ENCODE assay signal across 8 cellular contexts in the genomic region with DNA sequence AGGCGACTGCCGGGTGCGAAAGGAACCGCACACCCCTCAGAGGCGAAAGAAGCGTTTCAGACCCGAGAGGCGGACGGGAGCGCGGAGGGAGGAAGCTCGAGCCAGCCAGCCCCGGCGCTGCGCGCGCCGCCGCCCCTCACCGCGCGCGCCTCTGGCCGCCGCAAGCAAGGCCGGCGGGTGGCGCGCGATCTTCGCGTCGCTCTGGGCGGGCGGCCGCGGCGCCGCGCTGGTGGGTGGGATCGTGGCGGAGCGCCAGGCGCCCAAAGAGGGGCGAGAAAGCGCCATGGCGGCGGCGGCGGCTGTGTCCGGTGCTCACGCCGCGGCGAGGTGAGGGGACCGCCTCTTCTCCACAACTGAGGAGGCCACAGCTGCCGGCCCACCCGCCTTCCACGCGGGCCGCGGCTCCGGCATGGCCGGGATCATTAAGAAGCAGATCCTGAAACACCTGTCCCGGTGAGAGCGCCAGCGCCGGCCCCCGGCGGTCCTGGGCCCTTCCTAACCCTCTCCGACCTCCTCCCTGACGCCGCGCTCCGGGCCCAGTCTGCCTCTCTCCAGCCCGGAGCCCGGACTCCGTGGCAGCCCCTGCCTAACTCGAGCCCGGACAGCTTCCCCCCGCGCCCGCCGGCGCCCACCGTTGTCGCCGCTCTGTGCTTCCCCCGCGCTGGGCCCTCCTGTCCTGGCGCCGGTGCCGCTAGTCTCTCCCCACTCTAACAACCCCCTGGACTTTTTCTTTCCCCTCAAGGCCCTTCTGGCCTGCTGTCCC. TPM values are rescaled to one million over a fixed set of nuclear protein-coding genes. Genes with fewer than 3 reads are reported as not detected.
DNase-seq lines count a peak whose midpoint lies in the region; ATAC-seq and TF ChIP-seq lines count a peak whose summit lies in the region.

A gene with protein sequence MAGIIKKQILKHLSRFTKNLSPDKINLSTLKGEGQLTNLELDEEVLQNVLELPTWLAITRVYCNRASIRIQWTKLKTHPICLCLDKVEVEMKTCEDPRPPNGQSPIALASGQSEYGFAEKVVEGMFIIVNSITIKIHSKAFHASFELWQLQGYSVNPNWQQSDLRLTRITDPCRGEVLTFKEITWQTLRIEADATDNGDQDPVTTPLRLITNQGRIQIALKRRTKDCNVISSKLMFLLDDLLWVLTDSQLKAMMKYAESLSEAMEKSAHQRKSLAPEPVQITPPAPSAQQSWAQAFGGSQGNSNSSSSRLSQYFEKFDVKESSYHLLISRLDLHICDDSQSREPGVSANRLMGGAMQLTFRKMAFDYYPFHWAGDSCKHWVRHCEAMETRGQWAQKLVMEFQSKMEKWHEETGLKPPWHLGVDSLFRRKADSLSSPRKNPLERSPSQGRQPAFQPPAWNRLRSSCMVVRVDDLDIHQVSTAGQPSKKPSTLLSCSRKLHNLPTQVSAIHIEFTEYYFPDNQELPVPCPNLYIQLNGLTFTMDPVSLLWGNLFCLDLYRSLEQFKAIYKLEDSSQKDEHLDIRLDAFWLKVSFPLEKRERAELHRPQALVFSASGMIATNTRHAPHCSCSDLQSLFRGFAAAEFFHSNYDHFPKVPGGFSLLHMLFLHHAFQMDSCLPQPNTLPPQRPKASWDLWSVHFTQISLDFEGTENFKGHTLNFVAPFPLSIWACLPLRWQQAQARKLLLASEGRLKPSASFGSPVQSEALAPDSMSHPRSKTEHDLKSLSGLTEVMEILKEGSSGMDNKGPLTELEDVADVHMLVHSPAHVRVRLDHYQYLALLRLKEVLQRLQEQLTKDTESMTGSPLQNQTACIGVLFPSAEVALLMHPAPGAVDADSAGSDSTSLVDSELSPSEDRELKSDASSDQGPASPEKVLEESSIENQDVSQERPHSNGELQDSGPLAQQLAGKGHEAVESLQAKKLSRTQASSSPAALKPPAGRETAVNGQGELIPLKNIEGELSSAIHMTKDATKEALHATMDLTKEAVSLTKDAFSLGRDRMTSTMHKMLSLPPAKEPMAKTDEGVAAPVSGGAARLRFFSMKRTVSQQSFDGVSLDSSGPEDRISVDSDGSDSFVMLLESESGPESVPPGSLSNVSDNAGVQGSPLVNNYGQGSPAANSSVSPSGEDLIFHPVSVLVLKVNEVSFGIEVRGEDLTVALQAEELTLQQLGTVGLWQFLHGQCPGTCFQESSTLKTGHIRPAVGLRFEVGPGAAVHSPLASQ (N-terminal part only) (plus strand): TSS at position 242 of the 763 bp plus-strand sequence. CDS start 168 bp downstream, at position 410.

- H3K36me3 ChIP-seq in KOPT-K1 (ENCODE audit: insufficient read depth, low read length) (no peaks in the 10 kb centered on the region), neuron (ENCODE audit: insufficient read depth, low read length) (no peaks in the 10 kb centered on the region), subcutaneous abdominal adipose tissue (ENCODE audit: control insufficient read depth in 5 of 5, insufficient read depth in 5 of 5, low read length in 5 of 5) (no peaks in the 10 kb centered on the region)

- peak; percentile 55 for DNase-seq in DMS79 (lab: John Stamatoyannopoulos, UW)
- peak; percentile 67 for DNase-seq in activated gamma-delta T cell treated with Interleukin-2 at 50 U/mL for 16 hours
- DNase-seq in foreskin keratinocyte: peak in 1 of 2 donors; percentile 22

- peak; percentile 84 for TF ChIP-seq POLR2A in Raji (IDR thresholded peaks at IDR 0.05; ENCODE audit: insufficient read depth, low read depth, low read length)

- TF ChIP-seq CTCF in foreskin keratinocyte (conservative IDR thresholded peaks at IDR 0.05): no peak

- peak within 1 kb of the TSS; percentile 96 for H2AFZ ChIP-seq in neuron (ENCODE audit: low read depth, low read length)

- H3K9me3 ChIP-seq in KOPT-K1 (ENCODE audit: insufficient read depth, low read length, poor library complexity, severe bottlenecking): no peaks in the 10 kb centered on the region
- H3K9me3 ChIP-seq in neuron (ENCODE audit: low read length): no peaks in the 10 kb centered on the region
- no peaks in the 10 kb centered on the region for H3K9me3 ChIP-seq in subcutaneous abdominal adipose tissue (ENCODE audit: control insufficient read depth in 5 of 5, low read length in 5 of 5)

- H3K4me3 ChIP-seq in neuron (ENCODE audit: low read length) (peak within 1 kb of the TSS; percentile 87), subcutaneous abdominal adipose tissue (ENCODE audit: low read depth in 1 of 5, low read length in 5 of 5) (peak within 1 kb of the TSS; percentile 76 to 97 (median 92))

- no peaks in the 10 kb centered on the region for H3K4me1 ChIP-seq in foreskin keratinocyte
- peaks cover 11% of the 10 kb centered on the region for H3K4me1 ChIP-seq in neuron (ENCODE audit: insufficient read depth, low read length)
- H3K4me1 ChIP-seq in subcutaneous abdominal adipose tissue (ENCODE audit: control insufficient read depth in 5 of 5, insufficient read depth in 5 of 5, low read length in 5 of 5): peaks cover 6 to 38% (median 27%) of the 10 kb centered on the region in 5 donors

- peak; percentile 86 for ATAC-seq in GM21619 (IDR thresholded peaks at IDR 0.05; ENCODE audit: unreplicated experiment)
- peak; percentile 78 for ATAC-seq in foreskin keratinocyte

- no peaks in the 10 kb centered on the region for H3K27me3 ChIP-seq in foreskin keratinocyte
- no peaks in the 10 kb centered on the region for H3K27me3 ChIP-seq in neuron (ENCODE audit: insufficient read depth, low read length)
- H3K27me3 ChIP-seq in subcutaneous abdominal adipose tissue (ENCODE audit: control insufficient read depth in 5 of 5, insufficient read depth in 4 of 5, low read length in 5 of 5): no peaks in the 10 kb centered on the region

- H3K27ac ChIP-seq in KOPT-K1 (ENCODE audit: low read depth, low read length, poor library complexity, severe bottlenecking) (peak within 1 kb of the TSS; percentile 67), foreskin keratinocyte (no peak within 1 kb of the TSS), subcutaneous abdominal adipose tissue (ENCODE audit: low read depth, low read length) (peak within 1 kb of the TSS; percentile 99)

- H3K9ac ChIP-seq in subcutaneous abdominal adipose tissue (ENCODE audit: low read length in 5 of 5): peak within 1 kb of the TSS; percentile 94 to 100 (median 97)

RNA-seq across cellular contexts. Expression of the gene that starts here (rescaled TPM):
- 4.8 and 8.3 TPM in 2 replicates for total RNA-seq in foreskin keratinocyte
- polyA plus RNA-seq in foreskin keratinocyte: 0.84 and 1.4 TPM in 2 replicates
